In genomic region chr11:111402411-111402810, GRCh38 we compare ENCODE assay signal across 23 cellular contexts. TPM values are rescaled to one million over a fixed set of nuclear protein-coding genes. Genes with fewer than 3 reads are reported as not detected.
DNase-seq lines count a peak whose midpoint lies in the region; ATAC-seq and TF ChIP-seq lines count a peak whose summit lies in the region.
"Had no signal": no experiment of that assay in that cellular context is flagged by ENCODE, and none has a peak within 500 bp of the region (broad histone marks: within the 10 kb centered on the region; RNA-seq: fewer than 3 reads in every experiment).

No MANE protein-coding gene starts in this region.

- ATAC-seq in left lobe of liver (peak; percentile 100), GM21390 (IDR thresholded peaks at IDR 0.05; ENCODE audit: unreplicated experiment) (no peak)
- ATAC-seq: activated naive CD4-positive, alpha-beta T cell treated with anti-CD3 and anti-CD28 coated beads, Interleukin-2, amount 50 U/mL, for 72 hours; left lung; Panc1 had no signal

- TF ChIP-seq CTCF in LNCaP clone FGC (IDR thresholded peaks at IDR 0.05; ENCODE audit: control insufficient read depth, extremely low read depth, insufficient read depth): no peak

- no peak overlapping the region for H3K4me3 ChIP-seq in LNCaP clone FGC (ENCODE audit: low read depth, low read length)
- H3K4me3 ChIP-seq: ascending aorta, left lung, SJCRH30 had no signal

- DNase-seq in COR-L47 (lab: John Stamatoyannopoulos, UW): peak; percentile 65
- DNase-seq in LNCaP clone FGC (ENCODE audit: low read depth): peak; percentile 87
- DNase-seq in NCI-H446 (lab: John Stamatoyannopoulos, UW): peak; percentile 92 to 97
- peak; percentile 64 for DNase-seq in left lobe of liver (ENCODE audit: low spot score)
- DNase-seq in KG1 (lab: John Stamatoyannopoulos, UW): no peak
- DNase-seq in activated T-cell treated with anti-CD3 and anti-CD28 coated beads, Interleukin-2, amount 50 U/mL, for 1 hour: no peak
- DNase-seq: activated CD4-positive, alpha-beta T cell treated with anti-CD3 and anti-CD28 coated beads, Interleukin-2, amount 10 ng/mL, durations not matched to agents 7 days and 5 days; CD4-positive, CD25-positive, alpha-beta regulatory T cell; DND-41; left lung; midbrain; MV-4-11; NCI-H1930; NCI-H82; SJCRH30; substantia nigra had no signal

RNA-seq across cellular contexts. Expression of gene POU2AF1, which starts 23.3 kb away (rescaled TPM):
- 0.38 TPM for total RNA-seq in left lobe of liver
- total RNA-seq: epithelial cell of proximal tubule, fibroblast of villous mesenchyme, HT1080, SJCRH30 had no signal

Comparison
In these comparisons a context has a peak if more than half of its experiments do, and no peak if none do; other contexts are left out.
1. DNase-seq: peak in COR-L47 (single experiment), LNCaP clone FGC (single experiment), NCI-H446 (2 of 2) and left lobe of liver (single experiment); none in KG1 (single experiment) and activated T-cell treated with anti-CD3 and anti-CD28 coated beads, Interleukin-2, amount 50 U/mL, for 1 hour (single experiment).